In genomic region chr4:531721-532565, GRCh38 we compare ENCODE assay signal across 27 cellular contexts. TPM values are rescaled to one million over a fixed set of nuclear protein-coding genes. Genes with fewer than 3 reads are reported as not detected.
"Had no signal": no experiment of that assay in that cellular context is flagged by ENCODE, and none has a peak within 500 bp of the region (broad histone marks: within the 10 kb centered on the region; RNA-seq: fewer than 3 reads in every experiment).

No MANE protein-coding gene starts in this region.

- H3K4me1 ChIP-seq: colonic mucosa, esophagus muscularis mucosa, foreskin keratinocyte, heart right ventricle, left ventricle myocardium inferior, right lobe of liver, uterus had no signal

- H3K27me3 ChIP-seq: colonic mucosa, dorsolateral prefrontal cortex, esophagus muscularis mucosa, foreskin keratinocyte, heart right ventricle, right lobe of liver, uterus had no signal

- H3K4me3 Mint-ChIP-seq: activated CD4-positive, alpha-beta memory T cell treated with anti-CD3 and anti-CD28 coated beads for 36 hours; activated CD4-positive, alpha-beta T cell treated with anti-CD3 and anti-CD28 coated beads, Interleukin-2, amount 10 ng/mL, durations not matched to agents 24 days and 14 days; nephron progenitor cell; stimulated activated memory B cell treated with anti-CD40 and anti-IgM and Interleukin-4, amounts not matched to agents 10 μg/mL and 1 μg/mL and 100 μg/mL, for 72 hours; stimulated activated naive CD8-positive, alpha-beta T cell treated with anti-CD3 and anti-CD28 coated beads, Interleukin-15, amount 100 ng/mL, for 72 hours; type B pancreatic cell had no signal

- ATAC-seq: heart right ventricle; right lobe of liver; stimulated activated memory B cell treated with anti-CD40 and anti-IgM and Interleukin-4, amounts not matched to agents 10 μg/mL and 1 μg/mL and 100 μg/mL, for 72 hours had no signal

- H3K9me3 ChIP-seq: colonic mucosa, esophagus muscularis mucosa, heart right ventricle, left ventricle myocardium inferior, right lobe of liver, SK-N-SH, uterus had no signal

- DNase-seq: activated CD4-positive, alpha-beta memory T cell treated with anti-CD3 and anti-CD28 coated beads for 36 hours; activated CD4-positive, alpha-beta T cell treated with anti-CD3 and anti-CD28 coated beads, Interleukin-2, amount 10 ng/mL, durations not matched to agents 24 days and 14 days; activated CD4-positive, CD25-positive, alpha-beta regulatory T cell treated with anti-CD3 and anti-CD28 coated beads, Interleukin-2, amount 50 U/mL, for 72 hours; activated naive CD4-positive, alpha-beta T cell; cerebellar nuclear complex; colonic mucosa; dorsolateral prefrontal cortex; heart right ventricle; left ventricle myocardium inferior; nephron progenitor cell; nucleus accumbens; right lobe of liver; stimulated activated CD4-positive, alpha-beta T cell treated with anti-CD3 and anti-CD28 coated beads, Interleukin-4, amount 100 ng/mL, for 24 hours; stimulated activated naive CD8-positive, alpha-beta T cell treated with anti-CD3 and anti-CD28 coated beads, Interleukin-15, amount 100 ng/mL, for 72 hours; substantia nigra; SW 1271; T-helper 2 cell; uterus had no signal

- H3K27ac Mint-ChIP-seq: activated CD4-positive, alpha-beta memory T cell treated with anti-CD3 and anti-CD28 coated beads for 36 hours; activated CD4-positive, alpha-beta T cell treated with anti-CD3 and anti-CD28 coated beads, Interleukin-2, amount 10 ng/mL, durations not matched to agents 24 days and 14 days; stimulated activated memory B cell treated with anti-CD40 and anti-IgM and Interleukin-4, amounts not matched to agents 10 μg/mL and 1 μg/mL and 100 μg/mL, for 72 hours; type B pancreatic cell had no signal

- H3K9me3 Mint-ChIP-seq: activated CD4-positive, alpha-beta memory T cell treated with anti-CD3 and anti-CD28 coated beads for 36 hours; nephron progenitor cell; type B pancreatic cell had no signal

- H3K4me3 ChIP-seq: colonic mucosa, dorsolateral prefrontal cortex, esophagus muscularis mucosa, heart right ventricle, left ventricle myocardium inferior, lung, right lobe of liver, uterus had no signal

- H3K4me1 Mint-ChIP-seq: activated CD4-positive, alpha-beta T cell treated with anti-CD3 and anti-CD28 coated beads, Interleukin-2, amount 10 ng/mL, durations not matched to agents 24 days and 14 days; stimulated activated memory B cell treated with anti-CD40 and anti-IgM and Interleukin-4, amounts not matched to agents 10 μg/mL and 1 μg/mL and 100 μg/mL, for 72 hours; stimulated activated naive CD8-positive, alpha-beta T cell treated with anti-CD3 and anti-CD28 coated beads, Interleukin-15, amount 100 ng/mL, for 72 hours had no signal

- H3K9ac ChIP-seq: SK-N-SH had no signal

- H3K27ac ChIP-seq: colonic mucosa, esophagus muscularis mucosa, foreskin keratinocyte, heart right ventricle, left ventricle myocardium inferior, right lobe of liver, uterus had no signal

- H3K4me2 ChIP-seq: SK-N-SH had no signal

- H3K36me3 ChIP-seq: uterus had no signal

- H3K27me3 Mint-ChIP-seq: activated CD4-positive, alpha-beta memory T cell treated with anti-CD3 and anti-CD28 coated beads for 36 hours; activated CD4-positive, alpha-beta T cell treated with anti-CD3 and anti-CD28 coated beads, Interleukin-2, amount 10 ng/mL, durations not matched to agents 24 days and 14 days; stimulated activated memory B cell treated with anti-CD40 and anti-IgM and Interleukin-4, amounts not matched to agents 10 μg/mL and 1 μg/mL and 100 μg/mL, for 72 hours; stimulated activated naive CD8-positive, alpha-beta T cell treated with anti-CD3 and anti-CD28 coated beads, Interleukin-15, amount 100 ng/mL, for 72 hours; type B pancreatic cell had no signal

RNA-seq across cellular contexts. Expression of gene TMEM271, which starts 44.2 kb away (rescaled TPM):
- total RNA-seq: activated CD4-positive, alpha-beta memory T cell treated with anti-CD3 and anti-CD28 coated beads for 36 hours; activated CD4-positive, alpha-beta T cell treated with anti-CD3 and anti-CD28 coated beads, Interleukin-2, amount 10 ng/mL, durations not matched to agents 24 days and 14 days; activated naive CD4-positive, alpha-beta T cell treated with anti-CD3 and anti-CD28 coated beads, Interleukin-2, amount 50 U/mL, for 72 hours; colonic mucosa; foreskin keratinocyte; heart right ventricle; left ventricle myocardium inferior; lung; mucosa of gallbladder; right lobe of liver; skeletal muscle tissue; uterus had no signal
- polyA plus RNA-seq: foreskin keratinocyte, heart right ventricle, lung, SK-N-SH had no signal
